In the genomic region with DNA sequence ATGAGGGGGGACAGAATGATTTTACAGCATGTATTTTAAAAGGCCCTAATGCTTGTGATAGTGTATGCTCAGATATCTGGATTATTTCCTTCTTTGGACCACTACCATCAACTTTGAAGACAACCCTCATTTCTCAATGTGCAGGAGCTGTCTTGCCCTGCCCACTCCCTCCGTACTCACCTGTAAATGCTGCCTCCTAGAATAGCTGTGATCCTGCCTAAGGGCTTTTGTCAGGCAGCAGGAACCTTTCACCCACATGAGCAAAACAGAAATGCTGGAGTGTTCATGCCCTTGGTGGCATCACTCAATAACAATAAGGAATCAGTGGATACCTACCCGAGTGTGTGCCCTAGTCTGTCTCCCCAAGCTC, we compare ENCODE assay signal across 23 cellular contexts.
DNase-seq lines count a peak whose midpoint lies in the region; ATAC-seq and TF ChIP-seq lines count a peak whose summit lies in the region.
"Had no signal": no experiment of that assay in that cellular context is flagged by ENCODE, and none has a peak within 500 bp of the region (broad histone marks: within the 10 kb centered on the region; RNA-seq: fewer than 3 reads in every experiment).

No MANE protein-coding gene starts in this region.

- H2BK5ac ChIP-seq in trophoblast cell (ENCODE audit: low read depth, low read length, poor library complexity) = no peak overlapping the region

- DNase-seq in MCF 10A (ENCODE audit: unreplicated experiment) (peak; percentile 46), mammary epithelial cell (no peak), epithelial cell of prostate (ENCODE audit: low read depth, low spot score) (no peak), trophoblast cell (peak; percentile 12 to 32), EL (no peak), T-helper 1 cell (no peak), NCI-H2196 treated with DMSO at 0.1 percent for 48 hours (lab: John Stamatoyannopoulos, UW; ENCODE audit: unreplicated experiment) (no peak)
- DNase-seq: 8988T; ACHN; BE2C; CD8-positive, alpha-beta memory T cell; DMS 273 treated with DMSO at 0.1 percent for 48 hours; DMS79; IMR-90; KG1; MM.1S; NCI-H2029; NCI-H2227 treated with DMSO at 0.1 percent for 48 hours; NCI-H69; Peyer's patch; SHP77 treated with DMSO at 0.1 percent for 48 hours had no signal

- no peak overlapping the region for H2AK5ac ChIP-seq in trophoblast cell (ENCODE audit: low read length)

- H3K27me3 Mint-ChIP-seq in MCF 10A (ENCODE audit: insufficient read depth, unreplicated experiment) = no peaks in the 10 kb centered on the region
- H3K27me3 Mint-ChIP-seq: CD8-positive, alpha-beta memory T cell had no signal

- H3K4me1 ChIP-seq in mammary epithelial cell (ENCODE audit: insufficient read depth, low read length) = peaks cover 12% of the 10 kb centered on the region
- H3K4me1 ChIP-seq in trophoblast cell (ENCODE audit: control insufficient read depth in 1 of 2, insufficient read depth in 2 of 2, low read length in 2 of 2) = peaks cover 8 to 9% of the 10 kb centered on the region in 2 experiments
- H3K4me1 ChIP-seq: Peyer's patch had no signal

- H2BK120ac ChIP-seq in trophoblast cell (ENCODE audit: insufficient read depth, low read length, poor library complexity) = no peak overlapping the region

- H3K4me3 Mint-ChIP-seq in MCF 10A (ENCODE audit: unreplicated experiment) = no peak overlapping the region
- H3K4me3 Mint-ChIP-seq: CD14-positive monocyte; CD8-positive, alpha-beta memory T cell had no signal

- in situ Hi-C loops in mammary epithelial cell (cut with MboI; ENCODE audit: low sequenced_read_pairs in 2 of 2) = no loop called here

- no peak overlapping the region for H3K27ac ChIP-seq in mammary epithelial cell (ENCODE audit: insufficient read depth, low read depth, low read length)
- H3K27ac ChIP-seq in epithelial cell of prostate = peak overlapping the region; percentile 15
- H3K27ac ChIP-seq in trophoblast cell (ENCODE audit: low read depth, low read length) = no peak overlapping the region
- H3K27ac ChIP-seq: Peyer's patch had no signal

- H3K9me3 ChIP-seq in mammary epithelial cell (replicated peaks; ENCODE audit: insufficient read depth, low read length) (no peaks in the 10 kb centered on the region), trophoblast cell (ENCODE audit: insufficient read depth, low read depth, low read length) (no peaks in the 10 kb centered on the region)
- H3K9me3 ChIP-seq: BE2C, Peyer's patch had no signal

- no peak overlapping the region for H3K27ac Mint-ChIP-seq in MCF 10A (ENCODE audit: low read depth, unreplicated experiment)
- H3K27ac Mint-ChIP-seq: CD8-positive, alpha-beta memory T cell had no signal

- BruUV-seq in MCF 10A (replicated peaks; lab: Mats Ljungman, UMichigan) = no TSS peak
- no TSS peak for BruUV-seq in mammary epithelial cell (replicated peaks; lab: Mats Ljungman, UMichigan)

- H3K4me1 Mint-ChIP-seq in MCF 10A (ENCODE audit: insufficient read depth, unreplicated experiment) = peaks cover 26% of the 10 kb centered on the region
- H3K4me1 Mint-ChIP-seq: CD14-positive monocyte; CD8-positive, alpha-beta memory T cell had no signal

- 57% methylated on average over 2 of the region's 2 CpGs for WGBS in mammary epithelial cell (ENCODE audit: low coverage, missing lambda C conversion rate)
- no CpG with 5 or more reads among the region's 2 CpGs for WGBS in trophoblast cell (ENCODE audit: extremely low coverage, insufficient coverage, insufficient read length)

- no peaks in the 10 kb centered on the region for H3K9me3 Mint-ChIP-seq in MCF 10A (ENCODE audit: unreplicated experiment)

- no peak overlapping the region for H3K4me2 ChIP-seq in mammary epithelial cell (ENCODE audit: insufficient read depth, low read depth, low read length)
- no peak overlapping the region for H3K4me2 ChIP-seq in trophoblast cell (ENCODE audit: low read length)

- H3K79me1 ChIP-seq in trophoblast cell (ENCODE audit: low read length) = no peaks in the 10 kb centered on the region

- H3K36me3 ChIP-seq in mammary epithelial cell (ENCODE audit: insufficient read depth, low read length) = no peaks in the 10 kb centered on the region
- no peaks in the 10 kb centered on the region for H3K36me3 ChIP-seq in trophoblast cell (ENCODE audit: control insufficient read depth in 1 of 2, insufficient read depth in 2 of 2, low read length in 2 of 2)
- H3K36me3 ChIP-seq: BE2C, Peyer's patch had no signal

- no peak overlapping the region for H2BK12ac ChIP-seq in trophoblast cell (ENCODE audit: low read length)

- H3K9ac ChIP-seq in mammary epithelial cell (ENCODE audit: insufficient read depth, low read length) (no peak overlapping the region), trophoblast cell (ENCODE audit: low read length) (no peak overlapping the region)

- H4K8ac ChIP-seq in trophoblast cell (ENCODE audit: low read depth, low read length) = no peak overlapping the region

- H3K4me3 ChIP-seq in mammary epithelial cell (replicated peaks in 1 of 3; ENCODE audit: insufficient read depth in 1 of 3, low read depth in 2 of 3, low read length in 3 of 3) (no peak overlapping the region), trophoblast cell (ENCODE audit: low read depth, low read length) (no peak overlapping the region)
- H3K4me3 ChIP-seq: Peyer's patch had no signal

- POLR2A ChIA-PET in MCF 10A (lab: Yijun Ruan, JAX) = interaction anchor here (0.5 to 9.0 kb wide), 32 partner anchors 8 to 1514 kb away, joined by 3 to 231 read pairs (median 4); a partner anchor contains a TSS

- no peak overlapping the region for H3K23ac ChIP-seq in trophoblast cell (ENCODE audit: low read length)

- intact Hi-C loops in MCF 10A (cut with micrococcal nuclease) (no loop called here), mammary epithelial cell (cut with micrococcal nuclease) (no loop called here)

- H4K20me1 ChIP-seq in mammary epithelial cell (ENCODE audit: insufficient read depth, low read length) = no peaks in the 10 kb centered on the region

- H3K79me2 ChIP-seq in mammary epithelial cell (ENCODE audit: insufficient read depth, low read length) = no peaks in the 10 kb centered on the region
- H3K79me2 ChIP-seq in trophoblast cell (ENCODE audit: control insufficient read depth, insufficient read depth, low read length, poor library complexity) = no peaks in the 10 kb centered on the region

- no peak overlapping the region for H3K4ac ChIP-seq in trophoblast cell (ENCODE audit: low read depth, low read length)

- no peaks in the 10 kb centered on the region for H3K27me3 ChIP-seq in mammary epithelial cell (ENCODE audit: insufficient read depth, low read length)
- no peaks in the 10 kb centered on the region for H3K27me3 ChIP-seq in trophoblast cell (ENCODE audit: insufficient read depth, low read length)
- H3K27me3 ChIP-seq: BE2C, Peyer's patch had no signal

- no peak overlapping the region for H4K12ac ChIP-seq in trophoblast cell (ENCODE audit: low read depth, low read length)

- no peak overlapping the region for H4K91ac ChIP-seq in trophoblast cell (ENCODE audit: low read depth, low read length)

- TF ChIP-seq CTCF in MCF 10A (IDR thresholded peaks at IDR 0.05; ENCODE audit: unreplicated experiment) = no peak
- no peak for TF ChIP-seq CTCF in mammary epithelial cell (conservative IDR thresholded peaks at IDR 0.05 in 1 of 2, IDR thresholded peaks at IDR 0.05 in 1 of 2; ENCODE audit: extremely low read depth in 1 of 2, insufficient read depth in 1 of 2, low read depth in 1 of 2, low read length in 2 of 2)

- ATAC-seq in HG03442 (IDR thresholded peaks at IDR 0.05; ENCODE audit: unreplicated experiment) = no peak

- dilution Hi-C loops in mammary epithelial cell (cut with HindIII; ENCODE audit: low sequenced_read_pairs) = no loop called here

- H3K14ac ChIP-seq in trophoblast cell (ENCODE audit: low read length) = no peak overlapping the region

- CTCF ChIA-PET in MCF 10A (lab: Yijun Ruan, JAX) = interaction anchor here (0.5 to 5.3 kb wide), 19 partner anchors 8 to 727 kb away, joined by 3 to 40 read pairs (median 4); a partner anchor contains a TSS
- CTCF ChIA-PET in mammary epithelial cell (lab: Charles Lee; ENCODE audit: low non-redundant PET) = no interaction called here

- H3K36me3 Mint-ChIP-seq in MCF 10A (ENCODE audit: insufficient read depth, unreplicated experiment) = peaks cover 4% of the 10 kb centered on the region
- H3K36me3 Mint-ChIP-seq: CD14-positive monocyte; CD8-positive, alpha-beta memory T cell had no signal

- no peak overlapping the region for H2AFZ ChIP-seq in mammary epithelial cell (ENCODE audit: low read depth, low read length)
- no peak overlapping the region for H2AFZ ChIP-seq in trophoblast cell (ENCODE audit: insufficient read depth, low read length, poor library complexity)

- no peak overlapping the region for H3K18ac ChIP-seq in trophoblast cell (ENCODE audit: low read length)

Comparison
In these comparisons a context has a peak if more than half of its experiments do, and no peak if none do; other contexts are left out.
1. DNase-seq: peak in MCF 10A (single experiment) and trophoblast cell (2 of 2); none in mammary epithelial cell (single experiment), epithelial cell of prostate (single experiment), EL (single experiment), T-helper 1 cell (0 of 5) and NCI-H2196 treated with DMSO at 0.1 percent for 48 hours (single experiment).